Comparison of ENCODE assay signal across 14 cellular contexts in the genomic region with DNA sequence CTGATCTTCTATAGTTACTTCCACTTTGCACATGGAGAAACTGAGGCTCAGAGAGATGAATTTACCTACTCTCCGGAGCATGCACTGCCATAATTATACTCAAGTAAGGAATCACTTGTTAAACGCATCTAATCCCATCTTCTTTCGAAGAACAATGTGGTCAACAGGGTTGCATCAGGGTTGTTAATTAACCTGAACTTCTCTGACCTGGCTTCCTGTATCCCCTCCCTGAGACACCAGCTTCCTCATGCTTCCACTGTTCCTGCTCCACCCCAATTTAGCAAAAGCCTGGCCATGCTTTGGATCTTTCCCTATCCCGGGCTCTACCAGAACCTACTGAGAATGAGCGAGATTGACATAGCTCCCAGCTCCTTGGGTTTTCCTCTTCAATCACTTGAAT.
"Had no signal": no experiment of that assay in that cellular context is flagged by ENCODE, and none has a peak within 500 bp of the region (broad histone marks: within the 10 kb centered on the region; RNA-seq: fewer than 3 reads in every experiment).

No MANE protein-coding gene starts in this region.

- H3K4me1 ChIP-seq: adrenal gland had no signal

- H3K36me3 ChIP-seq: adrenal gland, ovary, tibial artery had no signal

- H3K9me3 ChIP-seq: adrenal gland, ovary, tibial artery had no signal

- ATAC-seq: activated T-helper 17 cell treated with anti-CD3 and anti-CD28 coated beads, Interleukin-2, amount 50 U/mL, for 72 hours; left colon; WTC11 had no signal

- H3K27ac ChIP-seq: adrenal gland, ovary had no signal

- DNase-seq: activated CD4-positive, alpha-beta T cell treated with anti-CD3 and anti-CD28 coated beads, Interleukin-2, amount 10 ng/mL, durations not matched to agents 7 days and 5 days; activated CD8-positive, alpha-beta memory T cell treated with anti-CD3 and anti-CD28 coated beads for 24 hours; activated naive CD4-positive, alpha-beta T cell treated with anti-CD3 and anti-CD28 coated beads for 36 hours; effector memory CD4-positive, alpha-beta T cell; T-helper 1 cell had no signal

- H3K27me3 ChIP-seq: adrenal gland, ovary, tibial artery had no signal

- H3K4me3 ChIP-seq: adrenal gland, coronary artery, lung, ovary, skin epidermis, tibial artery had no signal
